ENCODE assay signal across 16 cellular contexts in the genomic region with DNA sequence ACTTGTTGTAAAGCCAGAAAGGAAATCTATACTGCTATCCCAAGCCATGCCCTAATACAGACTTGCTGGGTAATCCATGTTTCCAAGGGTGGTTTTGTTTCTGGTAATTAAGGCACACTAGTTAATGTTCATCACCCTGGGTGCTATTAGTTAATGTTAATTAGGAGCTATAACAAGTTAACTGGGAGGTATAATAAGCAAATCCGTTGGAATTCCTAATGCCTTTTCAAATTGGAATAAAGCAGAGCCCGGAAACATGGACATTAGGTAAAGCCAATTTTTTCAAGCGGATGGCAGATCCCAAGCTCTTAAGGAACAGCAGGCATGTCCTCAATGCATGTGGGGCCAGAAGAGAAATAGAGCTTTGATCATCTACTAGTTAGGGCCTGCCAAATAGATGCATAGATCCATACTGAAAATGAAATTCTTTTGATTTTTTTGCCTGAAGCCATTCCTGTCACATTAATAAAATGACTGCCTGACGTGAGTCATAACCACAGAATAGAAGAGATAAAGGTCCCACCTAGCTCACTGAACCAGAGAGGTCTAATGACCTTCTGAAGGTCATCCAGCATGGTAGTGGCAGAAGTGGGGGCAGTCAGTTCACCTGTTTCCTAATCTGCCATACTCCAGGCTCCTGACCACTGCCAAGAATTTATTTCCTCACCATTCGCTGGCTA. TPM values are rescaled to one million over a fixed set of nuclear protein-coding genes. Genes with fewer than 3 reads are reported as not detected.
DNase-seq lines count a peak whose midpoint lies in the region; ATAC-seq and TF ChIP-seq lines count a peak whose summit lies in the region.
"Had no signal": no experiment of that assay in that cellular context is flagged by ENCODE, and none has a peak within 500 bp of the region (broad histone marks: within the 10 kb centered on the region; RNA-seq: fewer than 3 reads in every experiment).

No MANE protein-coding gene starts in this region.

- H2AFZ ChIP-seq in PC-3 (ENCODE audit: low read length) (no peak overlapping the region), osteoblast (ENCODE audit: low read length) (no peak overlapping the region)

- intact Hi-C loops in PC-3 (cut with micrococcal nuclease): loop anchor here (2.0 kb wide), 1 partner anchor 29 kb away; the partner anchor contains the start of gene CCDC34

- H3K79me2 ChIP-seq in PC-3 (ENCODE audit: low read length): peaks cover 4% of the 10 kb centered on the region; the same call in 1 of the 2 replicates
- H3K79me2 ChIP-seq in osteoblast (ENCODE audit: insufficient read depth, low read length): peaks cover 4% of the 10 kb centered on the region

- no peaks in the 10 kb centered on the region for H3K9me3 ChIP-seq in PC-3 (ENCODE audit: low read length)
- no peaks in the 10 kb centered on the region for H3K9me3 ChIP-seq in osteoblast (ENCODE audit: low read depth, low read length)
- H3K9me3 ChIP-seq: ovary, testis had no signal

- peak; percentile 64 for DNase-seq in ELR (ENCODE audit: low read depth)
- DNase-seq in PC-3: peak; percentile 37
- peak; percentile 44 for DNase-seq in epithelial cell of esophagus (ENCODE audit: low read depth)
- no peak for DNase-seq in osteoblast (ENCODE audit: insufficient read length, low spot score, missing footprints)
- no peak for DNase-seq in GM20000 (ENCODE audit: low spot score)
- no peak for DNase-seq in inferior parietal cortex (ENCODE audit: extremely low spot score)
- DNase-seq: activated CD8-positive, alpha-beta T cell treated with anti-CD3 and anti-CD28 coated beads, Interleukin-2, amount 10 ng/mL, durations not matched to agents 7 days and 5 days; activated effector memory CD4-positive, alpha-beta T cell treated with Interleukin-2 at 50 U/mL for 16 hours; NCI-H1092; NK-92 treated with Interleukin-12 subunit alpha and Interleukin-12 subunit beta, amount 100 ng/mL, for 24 hours; ovary; stimulated activated CD4-positive, alpha-beta T cell treated with anti-CD3 and anti-CD28 coated beads, Interleukin-12 subunit alpha, Interleukin-12 subunit beta, amount 100 ng/mL, for 4 hours; testis had no signal

- H3K27me3 ChIP-seq in PC-3 (ENCODE audit: low read length) (no peaks in the 10 kb centered on the region), osteoblast (ENCODE audit: insufficient read depth, low read length) (no peaks in the 10 kb centered on the region)
- H3K27me3 ChIP-seq: ovary, testis had no signal

- H4K20me1 ChIP-seq in PC-3 (ENCODE audit: low read length): no peaks in the 10 kb centered on the region
- no peaks in the 10 kb centered on the region for H4K20me1 ChIP-seq in osteoblast (ENCODE audit: insufficient read depth, low read length)

- H3F3A ChIP-seq in PC-3 (ENCODE audit: low read length, unreplicated experiment): peaks cover 9% of the 10 kb centered on the region

- H3K4me3 ChIP-seq in PC-3 (ENCODE audit: low read length): no peak overlapping the region
- no peak overlapping the region for H3K4me3 ChIP-seq in epithelial cell of esophagus (ENCODE audit: low read length)
- no peak overlapping the region for H3K4me3 ChIP-seq in osteoblast (ENCODE audit: insufficient read depth, low read length)
- H3K4me3 ChIP-seq: ovary, SK-N-MC, testis had no signal

- ATAC-seq in PC-3: no peak
- no peak for ATAC-seq in HG03097 (IDR thresholded peaks at IDR 0.05; ENCODE audit: low FRiP score, unreplicated experiment)
- no peak for ATAC-seq in HG03439 (IDR thresholded peaks at IDR 0.05; ENCODE audit: unreplicated experiment)
- ATAC-seq: activated CD8-positive, alpha-beta T cell treated with anti-CD3 and anti-CD28 coated beads, Interleukin-2, amount 10 ng/mL, durations not matched to agents 7 days and 5 days had no signal

- POLR2A ChIA-PET in PC-3 (lab: Charles Lee; ENCODE audit: unreplicated experiment): no interaction called here

- no peaks in the 10 kb centered on the region for H3K36me3 ChIP-seq in PC-3 (ENCODE audit: low read depth, low read length)
- no peaks in the 10 kb centered on the region for H3K36me3 ChIP-seq in osteoblast (ENCODE audit: insufficient read depth, low read length)
- H3K36me3 ChIP-seq: ovary had no signal

- H3K27ac ChIP-seq in PC-3 (ENCODE audit: low read length): peak overlapping the region; percentile 71; the same call in 1 of the 2 replicates
- H3K27ac ChIP-seq in osteoblast (ENCODE audit: low read depth, low read length): peak overlapping the region; percentile 66
- H3K27ac ChIP-seq: SK-N-MC had no signal

- no peak overlapping the region for H3K9ac ChIP-seq in PC-3 (ENCODE audit: low read length)

- BruUV-seq in PC-3 (replicated peaks; lab: Mats Ljungman, UMichigan): no TSS peak

- peaks cover 48% of the 10 kb centered on the region for H3K4me1 ChIP-seq in PC-3 (ENCODE audit: insufficient read depth, low read length)
- H3K4me1 ChIP-seq in osteoblast (ENCODE audit: insufficient read depth, low read length): peaks cover 80% of the 10 kb centered on the region

- TF ChIP-seq CTCF in PC-3 (conservative IDR thresholded peaks at IDR 0.05; ENCODE audit: low read depth, low read length): no peak
- TF ChIP-seq CTCF in epithelial cell of esophagus (IDR thresholded peaks at IDR 0.05; ENCODE audit: insufficient read depth, low read depth, low read length, missing control alignments): no peak
- no peak for TF ChIP-seq CTCF in osteoblast (IDR thresholded peaks at IDR 0.05; ENCODE audit: extremely low read depth, low read depth, low read length)
- TF ChIP-seq CTCF in GM20000 (IDR thresholded peaks at IDR 0.05; ENCODE audit: extremely low read depth, missing control alignments): no peak

- H3K9me2 ChIP-seq in PC-3 (replicated peaks; ENCODE audit: low read length): no peaks in the 10 kb centered on the region

- H3K4me2 ChIP-seq in PC-3 (ENCODE audit: low read length) (peak overlapping the region; percentile 18; the same call in 1 of the 2 replicates), osteoblast (ENCODE audit: insufficient read depth, low read length) (peak overlapping the region; percentile 19)

- CTCF ChIA-PET in PC-3 (lab: Charles Lee): interaction anchor here (0.6 kb wide), 1 partner anchor 17 kb away, joined by 3 read pairs; no protein-coding TSS in a partner anchor

RNA-seq across cellular contexts. Expression of gene CCDC34, which starts 28.5 kb away (rescaled TPM):
- total RNA-seq in PC-3 (2014; rRNA removed) (9.0 and 11.0 TPM in 2 replicates), osteoblast (3.6 and 5.9 TPM in 2 replicates)

Comparison
In these comparisons a context has a peak if more than half of its experiments do, and no peak if none do; other contexts are left out.
1. DNase-seq: peak in ELR (single experiment), PC-3 (single experiment) and epithelial cell of esophagus (single experiment); none in osteoblast (single experiment), GM20000 (single experiment) and inferior parietal cortex (single experiment).